Comparison of ENCODE assay signal across 24 cellular contexts in the genomic region with DNA sequence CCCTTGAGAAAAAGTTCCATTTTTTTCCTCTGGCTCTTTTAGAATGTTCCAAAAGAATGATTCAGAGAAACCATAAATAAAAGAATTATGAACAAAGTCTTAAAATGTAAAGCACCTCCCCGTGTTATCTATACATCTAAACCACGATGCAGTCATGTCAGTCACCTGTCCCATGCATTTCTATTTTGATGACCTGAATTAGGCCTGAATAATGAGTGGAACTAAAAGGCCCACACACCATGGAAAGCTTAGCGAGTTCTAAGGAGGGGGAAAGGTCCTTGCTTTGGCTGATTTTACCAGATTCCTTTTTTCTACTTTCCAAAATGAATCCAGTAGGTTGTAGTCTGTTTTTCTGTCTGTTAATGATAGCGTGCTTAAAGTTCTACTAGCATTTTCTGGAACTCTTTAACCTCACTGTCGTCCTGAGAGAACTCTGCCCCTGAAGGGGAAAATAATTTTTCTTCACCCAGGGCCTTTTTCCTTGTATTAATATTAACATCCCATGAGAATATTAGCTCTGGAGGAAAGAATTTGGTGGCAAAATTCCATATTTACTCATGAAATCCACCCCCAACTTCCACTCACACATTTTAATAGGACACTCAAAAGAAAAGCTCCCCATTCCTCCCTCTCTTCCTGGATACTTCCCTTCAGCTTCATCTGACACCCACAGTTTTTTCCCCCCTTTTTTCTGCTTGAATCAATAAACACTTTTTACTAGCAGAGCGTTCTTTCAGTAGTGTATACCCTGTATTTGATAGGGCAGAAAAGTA.
DNase-seq lines count a peak whose midpoint lies in the region; ATAC-seq and TF ChIP-seq lines count a peak whose summit lies in the region.
"Had no signal": no experiment of that assay in that cellular context is flagged by ENCODE, and none has a peak within 500 bp of the region (broad histone marks: within the 10 kb centered on the region; RNA-seq: fewer than 3 reads in every experiment).

No MANE protein-coding gene starts in this region.

- no peaks in the 10 kb centered on the region for H4K20me1 ChIP-seq in mammary epithelial cell (ENCODE audit: insufficient read depth, low read length)

- H3K4me1 ChIP-seq in mammary epithelial cell (ENCODE audit: insufficient read depth, low read length) = no peaks in the 10 kb centered on the region
- H3K4me1 ChIP-seq in breast epithelium = no peaks in the 10 kb centered on the region
- H3K4me1 ChIP-seq in SJSA1 (replicated peaks) = peaks cover 38% of the 10 kb centered on the region
- peaks cover 33% of the 10 kb centered on the region for H3K4me1 ChIP-seq in skeletal muscle satellite cell (ENCODE audit: control insufficient read depth, insufficient read depth, low read length)
- H3K4me1 ChIP-seq: lower lobe of right lung, neural progenitor cell, psoas muscle, upper lobe of left lung had no signal

- CTCF ChIA-PET in mammary epithelial cell (lab: Charles Lee; ENCODE audit: low non-redundant PET) = interaction anchor here (0.6 kb wide), 1 partner anchor 17 kb away, joined by 3 read pairs; no protein-coding TSS in a partner anchor

- no peak for ATAC-seq in HG03135 (IDR thresholded peaks at IDR 0.05; ENCODE audit: unreplicated experiment)
- ATAC-seq in HG03378 (IDR thresholded peaks at IDR 0.05; ENCODE audit: unreplicated experiment) = no peak
- ATAC-seq: lower lobe of right lung, psoas muscle, SK-N-SH treated with all-trans-retinoic acid at 6 μM for 48 hours had no signal

- no peak for TF ChIP-seq CTCF in mammary epithelial cell (conservative IDR thresholded peaks at IDR 0.05 in 1 of 2, IDR thresholded peaks at IDR 0.05 in 1 of 2; ENCODE audit: extremely low read depth in 1 of 2, insufficient read depth in 1 of 2, low read depth in 1 of 2, low read length in 2 of 2)
- no peak for TF ChIP-seq CTCF in breast epithelium (IDR thresholded peaks at IDR 0.05)
- TF ChIP-seq CTCF in fibroblast of the aortic adventitia (IDR thresholded peaks at IDR 0.05; ENCODE audit: insufficient read depth, low read length) = no peak

- intact Hi-C loops in mammary epithelial cell (cut with micrococcal nuclease) = no loop called here
- intact Hi-C loops in breast epithelium (cut with DNase I; ENCODE audit: low total_unique reads) = no loop called here

- H3K27ac ChIP-seq in mammary epithelial cell (ENCODE audit: insufficient read depth, low read depth, low read length) = no peak overlapping the region
- H3K27ac ChIP-seq in breast epithelium = no peak overlapping the region
- H3K27ac ChIP-seq in SJSA1 = peak overlapping the region; percentile 87
- H3K27ac ChIP-seq: 22Rv1, lower lobe of right lung, neural progenitor cell, psoas muscle, upper lobe of left lung had no signal

- no peak overlapping the region for H3K4me2 ChIP-seq in mammary epithelial cell (ENCODE audit: insufficient read depth, low read depth, low read length)
- peak overlapping the region; percentile 26 for H3K4me2 ChIP-seq in skeletal muscle satellite cell (ENCODE audit: low read length)
- H3K4me2 ChIP-seq: neural progenitor cell had no signal

- no peak for TF ChIP-seq POLR2A in breast epithelium (IDR thresholded peaks at IDR 0.05)

- H3K4me3 ChIP-seq in mammary epithelial cell (replicated peaks in 1 of 3; ENCODE audit: insufficient read depth in 1 of 3, low read depth in 2 of 3, low read length in 3 of 3) (no peak overlapping the region), breast epithelium (no peak overlapping the region), SJSA1 (no peak overlapping the region), fibroblast of the aortic adventitia (ENCODE audit: low read depth, low read length) (no peak overlapping the region), skeletal muscle satellite cell (ENCODE audit: low read length) (no peak overlapping the region)
- H3K4me3 ChIP-seq: lower lobe of right lung, neural progenitor cell, psoas muscle, upper lobe of left lung had no signal

- H3K9ac ChIP-seq in mammary epithelial cell (ENCODE audit: insufficient read depth, low read length) (no peak overlapping the region), skeletal muscle satellite cell (ENCODE audit: low read depth, low read length) (peak overlapping the region; percentile 20)
- H3K9ac ChIP-seq: neural progenitor cell had no signal

- no peaks in the 10 kb centered on the region for H3K9me3 ChIP-seq in mammary epithelial cell (replicated peaks; ENCODE audit: insufficient read depth, low read length)
- H3K9me3 ChIP-seq in breast epithelium = peaks cover 4 to 5% of the 10 kb centered on the region in 2 donors
- no peaks in the 10 kb centered on the region; the same call in 1 of the 2 replicates for H3K9me3 ChIP-seq in SJSA1 (replicated peaks)
- H3K9me3 ChIP-seq in skeletal muscle satellite cell (replicated peaks; ENCODE audit: low read length) = no peaks in the 10 kb centered on the region
- H3K9me3 ChIP-seq: lower lobe of right lung, psoas muscle had no signal

- in situ Hi-C loops in mammary epithelial cell (cut with MboI; ENCODE audit: low sequenced_read_pairs in 2 of 2) = no loop called here

- no peak overlapping the region for H2AFZ ChIP-seq in mammary epithelial cell (ENCODE audit: low read depth, low read length)
- H2AFZ ChIP-seq: neural progenitor cell had no signal

- no peaks in the 10 kb centered on the region for H3K27me3 ChIP-seq in mammary epithelial cell (ENCODE audit: insufficient read depth, low read length)
- H3K27me3 ChIP-seq in breast epithelium = no peaks in the 10 kb centered on the region
- no peaks in the 10 kb centered on the region for H3K27me3 ChIP-seq in SJSA1 (replicated peaks)
- H3K27me3 ChIP-seq in skeletal muscle satellite cell (ENCODE audit: control insufficient read depth, insufficient read depth, low read length) = no peaks in the 10 kb centered on the region
- H3K27me3 ChIP-seq: neural progenitor cell, upper lobe of left lung had no signal

- DNase-seq in mammary epithelial cell (peak; percentile 4), breast epithelium (ENCODE audit: low spot score in 2 of 2) (no peak), SJSA1 (ENCODE audit: low read depth in 1 of 2, low spot score in 2 of 2) (no peak), fibroblast of the aortic adventitia (ENCODE audit: low read depth) (peak; percentile 57), NCI-H146 treated with DMSO at 0.1 percent for 48 hours (lab: John Stamatoyannopoulos, UW; ENCODE audit: unreplicated experiment) (no peak)
- DNase-seq: activated CD4-positive, alpha-beta T cell treated with anti-CD3 and anti-CD28 coated beads, Interleukin-2, amount 10 ng/mL, durations not matched to agents 24 days and 14 days; activated naive CD4-positive, alpha-beta T cell treated with anti-CD3 and anti-CD28 coated beads, Interleukin-2, amount 50 U/mL, for 16 hours; anterior cingulate cortex; CD8-positive, alpha-beta memory T cell; islet precursor cell; Kasumi-1; lower lobe of right lung; NCI-H187 treated with DMSO at 0.1 percent for 48 hours; NCI-H526 treated with DMSO at 0.1 percent for 48 hours; psoas muscle; small intestine; stimulated activated CD4-positive, alpha-beta T cell treated with anti-CD3 and anti-CD28 coated beads, Interleukin-1b, Interleukin-23, amount 100 ng/mL, for 48 hours; upper lobe of left lung had no signal

- H3K79me2 ChIP-seq in mammary epithelial cell (ENCODE audit: insufficient read depth, low read length) = no peaks in the 10 kb centered on the region

- H3K36me3 ChIP-seq in mammary epithelial cell (ENCODE audit: insufficient read depth, low read length) = no peaks in the 10 kb centered on the region
- H3K36me3 ChIP-seq in breast epithelium = no peaks in the 10 kb centered on the region
- H3K36me3 ChIP-seq in SJSA1 = no peaks in the 10 kb centered on the region
- no peaks in the 10 kb centered on the region for H3K36me3 ChIP-seq in skeletal muscle satellite cell (ENCODE audit: insufficient read depth, low read length)
- H3K36me3 ChIP-seq: lower lobe of right lung, neural progenitor cell, upper lobe of left lung had no signal

- 62% methylated on average over 6 of the region's 6 CpGs for WGBS in mammary epithelial cell (ENCODE audit: low coverage, missing lambda C conversion rate)

- BruUV-seq in mammary epithelial cell (replicated peaks; lab: Mats Ljungman, UMichigan) = no TSS peak

- dilution Hi-C loops in mammary epithelial cell (cut with HindIII; ENCODE audit: low sequenced_read_pairs) = no loop called here

Comparison
In these comparisons a context has a peak if more than half of its experiments do, and no peak if none do; other contexts are left out.
1. DNase-seq: peak in mammary epithelial cell (single experiment) and fibroblast of the aortic adventitia (single experiment); none in breast epithelium (0 of 2), SJSA1 (0 of 2) and NCI-H146 treated with DMSO at 0.1 percent for 48 hours (single experiment).